In the genomic region with DNA sequence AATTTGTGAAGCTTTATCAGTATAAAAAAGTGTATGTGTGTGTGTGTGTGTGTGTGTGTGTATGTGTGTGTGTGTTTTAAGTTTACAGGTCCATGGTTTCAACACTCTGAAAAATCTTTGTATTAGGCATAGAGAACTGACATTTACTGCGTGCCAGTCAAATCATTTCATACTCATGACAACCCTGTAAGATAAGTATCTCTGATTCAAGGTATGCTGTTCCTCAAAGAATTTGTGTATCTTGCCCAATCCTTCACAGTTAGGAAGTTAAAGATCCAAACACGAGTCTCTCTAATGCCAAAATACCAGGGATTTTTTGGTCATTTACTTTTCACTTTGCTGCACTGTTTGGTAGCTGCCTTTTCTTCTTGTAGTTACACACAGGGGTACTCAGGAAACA, we compare ENCODE assay signal across 28 cellular contexts.
"Had no signal": no experiment of that assay in that cellular context is flagged by ENCODE, and none has a peak within 500 bp of the region (broad histone marks: within the 10 kb centered on the region; RNA-seq: fewer than 3 reads in every experiment).

No MANE protein-coding gene starts in this region.

- ATAC-seq: activated CD4-positive, alpha-beta T cell treated with anti-CD3 and anti-CD28 coated beads for 36 hours; activated CD8-positive, alpha-beta memory T cell treated with anti-CD3 and anti-CD28 coated beads, Interleukin-2, amount 10 ng/mL, durations not matched to agents 7 days and 5 days; activated CD8-positive, alpha-beta T cell treated with anti-CD3 and anti-CD28 coated beads, Interleukin-2, amount 10 ng/mL, durations not matched to agents 7 days and 5 days; activated naive CD8-positive, alpha-beta T cell treated with anti-CD3 and anti-CD28 coated beads, Interleukin-2, amount 50 U/mL, for 24 hours; body of pancreas; effector memory CD8-positive, alpha-beta T cell; foreskin keratinocyte; gastrocnemius medialis; heart left ventricle had no signal

- H3K9me3 ChIP-seq: ascending aorta, body of pancreas, esophagus muscularis mucosa, gastrocnemius medialis, heart left ventricle had no signal

- H3K27me3 ChIP-seq: ascending aorta, body of pancreas, esophagus muscularis mucosa, foreskin keratinocyte, gastrocnemius medialis had no signal

- H3K4me3 ChIP-seq: ascending aorta, body of pancreas, esophagus muscularis mucosa, gastrocnemius medialis, heart left ventricle had no signal

- DNase-seq: activated CD4-positive, alpha-beta memory T cell treated with anti-CD3 and anti-CD28 coated beads for 36 hours; activated CD4-positive, alpha-beta T cell treated with anti-CD3 and anti-CD28 coated beads for 36 hours; activated CD4-positive, alpha-beta T cell treated with anti-CD3 and anti-CD28 coated beads, Interleukin-2, amount 10 ng/mL, durations not matched to agents 24 days and 14 days; activated CD4-positive, CD25-positive, alpha-beta regulatory T cell; activated CD4-positive, CD25-positive, alpha-beta regulatory T cell treated with anti-CD3 and anti-CD28 coated beads, Interleukin-2, amount 50 U/mL, for 72 hours; activated CD8-positive, alpha-beta memory T cell treated with anti-CD3 and anti-CD28 coated beads, Interleukin-2, amount 10 ng/mL, durations not matched to agents 7 days and 5 days; activated CD8-positive, alpha-beta memory T cell treated with anti-CD3 and anti-CD28 coated beads, Interleukin-2, amount 50 U/mL, for 4 hours; activated CD8-positive, alpha-beta T cell treated with anti-CD3 and anti-CD28 coated beads, Interleukin-2, amount 10 ng/mL, durations not matched to agents 7 days and 5 days; activated effector memory CD4-positive, alpha-beta T cell treated with anti-CD3 and anti-CD28 coated beads, Interleukin-2, amount 50 U/mL, for 16 hours; activated naive CD4-positive, alpha-beta T cell treated with anti-CD3 and anti-CD28 coated beads for 36 hours; activated naive CD8-positive, alpha-beta T cell treated with anti-CD3 and anti-CD28 coated beads for 36 hours; activated naive CD8-positive, alpha-beta T cell treated with anti-CD3 and anti-CD28 coated beads, Interleukin-2, amount 50 U/mL, for 24 hours; activated T-cell treated with anti-CD3 and anti-CD28 coated beads, Interleukin-2, amount 50 U/mL, for 1 hour; activated T-cell treated with anti-CD3 and anti-CD28 coated beads, Interleukin-2, amount 50 U/mL, for 48 hours; body of pancreas; caudate nucleus; cortex of kidney; dermis blood vessel endothelial cell; effector CD4-positive, alpha-beta T cell; effector memory CD8-positive, alpha-beta T cell; erythroblast; gastrocnemius medialis; glutamatergic neuron; heart left ventricle; T-helper 2 cell had no signal

- H3K36me3 ChIP-seq: ascending aorta, esophagus muscularis mucosa, gastrocnemius medialis, heart left ventricle had no signal

- H3K27ac ChIP-seq: ascending aorta, body of pancreas, esophagus muscularis mucosa, foreskin keratinocyte, gastrocnemius medialis, heart left ventricle had no signal

- H3K4me1 ChIP-seq: ascending aorta, body of pancreas, esophagus muscularis mucosa, foreskin keratinocyte, gastrocnemius medialis had no signal
